In the genomic region with DNA sequence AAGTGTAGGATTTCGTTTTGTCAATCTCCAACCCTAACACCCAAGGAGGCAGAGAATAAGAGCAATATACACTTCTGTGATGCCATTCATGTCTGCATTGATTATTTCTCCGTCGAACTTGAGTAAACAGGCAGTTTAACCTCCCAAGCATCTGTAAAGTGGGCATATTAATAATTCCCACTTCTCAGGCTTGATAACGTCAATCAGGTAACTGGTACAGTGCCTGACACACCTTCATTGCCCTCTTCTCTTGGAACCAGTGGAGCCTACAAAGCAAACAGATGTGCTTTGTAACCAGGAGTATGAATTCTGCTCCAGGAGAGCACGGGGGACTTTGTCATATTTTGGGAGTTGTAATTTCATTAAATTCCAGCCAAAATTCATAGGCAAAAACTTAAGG, we compare ENCODE assay signal across 2 cellular contexts.
TF ChIP-seq lines count a peak whose summit lies in the region.

No MANE protein-coding gene starts in this region.

TF ChIP-seq in A549, 52 proteins besides CTCF, POLR2A, EP300 and RAD21:
- TF ChIP-seq BHLHE40 (IDR thresholded peaks at IDR 0.05; ENCODE audit: low read depth, low read length): no peak
- no peak for TF ChIP-seq RCOR1 (IDR thresholded peaks at IDR 0.05; ENCODE audit: low read depth, low read length)
- TF ChIP-seq NPAS2 (CRISPR knock-in tag; IDR thresholded peaks at IDR 0.05; ENCODE audit: borderline replicate concordance): no peak
- TF ChIP-seq NFE2L2 (conservative IDR thresholded peaks at IDR 0.05; ENCODE audit: low read length): no peak
- TF ChIP-seq, protein P1, sequence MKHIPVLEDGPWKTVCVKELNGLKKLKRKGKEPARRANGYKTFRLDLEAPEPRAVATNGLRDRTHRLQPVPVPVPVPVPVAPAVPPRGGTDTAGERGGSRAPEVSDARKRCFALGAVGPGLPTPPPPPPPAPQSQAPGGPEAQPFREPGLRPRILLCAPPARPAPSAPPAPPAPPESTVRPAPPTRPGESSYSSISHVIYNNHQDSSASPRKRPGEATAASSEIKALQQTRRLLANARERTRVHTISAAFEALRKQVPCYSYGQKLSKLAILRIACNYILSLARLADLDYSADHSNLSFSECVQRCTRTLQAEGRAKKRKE (CRISPR knock-in tag; IDR thresholded peaks at IDR 0.05; ENCODE audit: low read depth): no peak
- TF ChIP-seq MAFK (IDR thresholded peaks at IDR 0.05; ENCODE audit: partially characterized antibody): no peak
- no peak for TF ChIP-seq ESRRA (IDR thresholded peaks at IDR 0.05; ENCODE audit: borderline replicate concordance, low read length)
- TF ChIP-seq CHD4 (IDR thresholded peaks at IDR 0.05; ENCODE audit: borderline replicate concordance): no peak
- no peak for TF ChIP-seq RARB (CRISPR knock-in tag; IDR thresholded peaks at IDR 0.05)

TF ChIP-seq in GM12878, 131 proteins besides CTCF, POLR2A, EP300 and RAD21:
- TF ChIP-seq NFIC (IDR thresholded peaks at IDR 0.05; ENCODE audit: low read depth, low read length) (no peak), NR2F1 (conservative IDR thresholded peaks at IDR 0.05) (no peak), SMAD1 (IDR thresholded peaks at IDR 0.05; ENCODE audit: low read depth, partially characterized antibody) (no peak), STAT1 (conservative IDR thresholded peaks at IDR 0.05) (no peak), ATF7 (IDR thresholded peaks at IDR 0.05; ENCODE audit: low read depth) (no peak), ZZZ3 (IDR thresholded peaks at IDR 0.05; ENCODE audit: control insufficient read depth, insufficient read length, low read depth) (no peak), CBX5 (IDR thresholded peaks at IDR 0.05; ENCODE audit: low read depth) (no peak), RCOR1 (conservative IDR thresholded peaks at IDR 0.05; ENCODE audit: low read depth, low read length) (no peak), SP1 (IDR thresholded peaks at IDR 0.05; ENCODE audit: low read depth, low read length) (no peak), MYC (IDR thresholded peaks at IDR 0.05; ENCODE audit: insufficient read depth, insufficient read length, insufficient replicate concordance, low read length, severe bottlenecking) (no peak), BHLHE40 (IDR thresholded peaks at IDR 0.05; ENCODE audit: borderline replicate concordance in 1 of 2, low read depth in 2 of 2, low read length in 1 of 2) (no peak), NFXL1 (IDR thresholded peaks at IDR 0.05; ENCODE audit: borderline replicate concordance) (no peak), GABPA (IDR thresholded peaks at IDR 0.05; ENCODE audit: low read depth) (no peak), CREB1 (IDR thresholded peaks at IDR 0.05; ENCODE audit: low read depth) (no peak), TCF7 (IDR thresholded peaks at IDR 0.05; ENCODE audit: borderline replicate concordance) (no peak)
- TF ChIP-seq, protein P2, sequence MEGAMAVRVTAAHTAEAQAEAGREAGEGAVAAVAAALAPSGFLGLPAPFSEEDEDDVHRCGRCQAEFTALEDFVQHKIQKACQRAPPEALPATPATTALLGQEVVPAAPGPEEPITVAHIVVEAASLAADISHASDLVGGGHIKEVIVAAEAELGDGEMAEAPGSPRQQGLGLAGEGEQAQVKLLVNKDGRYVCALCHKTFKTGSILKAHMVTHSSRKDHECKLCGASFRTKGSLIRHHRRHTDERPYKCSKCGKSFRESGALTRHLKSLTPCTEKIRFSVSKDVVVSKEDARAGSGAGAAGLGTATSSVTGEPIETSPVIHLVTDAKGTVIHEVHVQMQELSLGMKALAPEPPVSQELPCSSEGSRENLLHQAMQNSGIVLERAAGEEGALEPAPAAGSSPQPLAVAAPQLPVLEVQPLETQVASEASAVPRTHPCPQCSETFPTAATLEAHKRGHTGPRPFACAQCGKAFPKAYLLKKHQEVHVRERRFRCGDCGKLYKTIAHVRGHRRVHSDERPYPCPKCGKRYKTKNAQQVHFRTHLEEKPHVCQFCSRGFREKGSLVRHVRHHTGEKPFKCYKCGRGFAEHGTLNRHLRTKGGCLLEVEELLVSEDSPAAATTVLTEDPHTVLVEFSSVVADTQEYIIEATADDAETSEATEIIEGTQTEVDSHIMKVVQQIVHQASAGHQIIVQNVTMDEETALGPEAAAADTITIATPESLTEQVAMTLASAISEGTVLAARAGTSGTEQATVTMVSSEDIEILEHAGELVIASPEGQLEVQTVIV (IDR thresholded peaks at IDR 0.05; ENCODE audit: borderline replicate concordance, partially characterized antibody): no peak
- TF ChIP-seq, protein P3, sequence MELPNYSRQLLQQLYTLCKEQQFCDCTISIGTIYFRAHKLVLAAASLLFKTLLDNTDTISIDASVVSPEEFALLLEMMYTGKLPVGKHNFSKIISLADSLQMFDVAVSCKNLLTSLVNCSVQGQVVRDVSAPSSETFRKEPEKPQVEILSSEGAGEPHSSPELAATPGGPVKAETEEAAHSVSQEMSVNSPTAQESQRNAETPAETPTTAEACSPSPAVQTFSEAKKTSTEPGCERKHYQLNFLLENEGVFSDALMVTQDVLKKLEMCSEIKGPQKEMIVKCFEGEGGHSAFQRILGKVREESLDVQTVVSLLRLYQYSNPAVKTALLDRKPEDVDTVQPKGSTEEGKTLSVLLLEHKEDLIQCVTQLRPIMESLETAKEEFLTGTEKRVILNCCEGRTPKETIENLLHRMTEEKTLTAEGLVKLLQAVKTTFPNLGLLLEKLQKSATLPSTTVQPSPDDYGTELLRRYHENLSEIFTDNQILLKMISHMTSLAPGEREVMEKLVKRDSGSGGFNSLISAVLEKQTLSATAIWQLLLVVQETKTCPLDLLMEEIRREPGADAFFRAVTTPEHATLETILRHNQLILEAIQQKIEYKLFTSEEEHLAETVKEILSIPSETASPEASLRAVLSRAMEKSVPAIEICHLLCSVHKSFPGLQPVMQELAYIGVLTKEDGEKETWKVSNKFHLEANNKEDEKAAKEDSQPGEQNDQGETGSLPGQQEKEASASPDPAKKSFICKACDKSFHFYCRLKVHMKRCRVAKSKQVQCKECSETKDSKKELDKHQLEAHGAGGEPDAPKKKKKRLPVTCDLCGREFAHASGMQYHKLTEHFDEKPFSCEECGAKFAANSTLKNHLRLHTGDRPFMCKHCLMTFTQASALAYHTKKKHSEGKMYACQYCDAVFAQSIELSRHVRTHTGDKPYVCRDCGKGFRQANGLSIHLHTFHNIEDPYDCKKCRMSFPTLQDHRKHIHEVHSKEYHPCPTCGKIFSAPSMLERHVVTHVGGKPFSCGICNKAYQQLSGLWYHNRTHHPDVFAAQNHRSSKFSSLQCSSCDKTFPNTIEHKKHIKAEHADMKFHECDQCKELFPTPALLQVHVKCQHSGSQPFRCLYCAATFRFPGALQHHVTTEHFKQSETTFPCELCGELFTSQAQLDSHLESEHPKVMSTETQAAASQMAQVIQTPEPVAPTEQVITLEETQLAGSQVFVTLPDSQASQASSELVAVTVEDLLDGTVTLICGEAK (IDR thresholded peaks at IDR 0.05; ENCODE audit: borderline replicate concordance): no peak
- TF ChIP-seq, protein P4, sequence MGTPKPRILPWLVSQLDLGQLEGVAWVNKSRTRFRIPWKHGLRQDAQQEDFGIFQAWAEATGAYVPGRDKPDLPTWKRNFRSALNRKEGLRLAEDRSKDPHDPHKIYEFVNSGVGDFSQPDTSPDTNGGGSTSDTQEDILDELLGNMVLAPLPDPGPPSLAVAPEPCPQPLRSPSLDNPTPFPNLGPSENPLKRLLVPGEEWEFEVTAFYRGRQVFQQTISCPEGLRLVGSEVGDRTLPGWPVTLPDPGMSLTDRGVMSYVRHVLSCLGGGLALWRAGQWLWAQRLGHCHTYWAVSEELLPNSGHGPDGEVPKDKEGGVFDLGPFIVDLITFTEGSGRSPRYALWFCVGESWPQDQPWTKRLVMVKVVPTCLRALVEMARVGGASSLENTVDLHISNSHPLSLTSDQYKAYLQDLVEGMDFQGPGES (IDR thresholded peaks at IDR 0.05): no peak
